In the genomic region with DNA sequence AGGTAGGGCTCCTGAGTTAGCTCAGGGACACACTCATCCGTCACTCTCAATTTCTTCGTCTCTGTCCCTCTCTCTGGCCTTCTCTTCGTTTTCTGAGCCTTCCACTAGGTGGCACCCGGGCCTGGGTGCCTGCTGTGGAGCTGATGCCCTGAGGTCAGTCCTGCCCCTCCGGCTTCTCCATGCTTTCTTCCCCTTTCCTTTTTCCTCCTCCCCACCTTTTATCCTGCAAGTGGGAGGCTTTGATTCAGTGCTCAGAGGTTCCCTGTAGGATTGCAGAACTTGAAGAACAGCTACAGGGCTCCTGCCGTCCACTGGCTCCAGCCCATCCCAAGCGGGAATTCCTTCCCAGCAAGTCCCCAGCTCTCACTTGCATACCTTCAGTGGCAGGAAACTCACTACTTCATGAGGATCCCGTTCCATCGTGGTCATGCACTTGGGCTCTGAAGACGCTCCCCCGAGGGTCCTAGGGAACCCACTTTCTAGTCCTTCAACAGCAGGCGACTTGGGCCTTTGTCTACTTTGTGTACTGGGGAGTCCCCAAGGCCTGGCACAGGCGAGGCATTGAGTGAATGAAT, we compare ENCODE assay signal across 8 cellular contexts. TPM values are rescaled to one million over a fixed set of nuclear protein-coding genes. Genes with fewer than 3 reads are reported as not detected.
DNase-seq lines count a peak whose midpoint lies in the region; ATAC-seq lines count a peak whose summit lies in the region.

No MANE protein-coding gene starts in this region.

- in situ Hi-C loops in HAP-1 (cut with MboI; ENCODE audit: low sequenced_read_pairs), result loop anchor here (25.0 kb wide), 1 partner anchor 524 kb away; no protein-coding TSS in a partner anchor

- no peaks in the 10 kb centered on the region for H3K4me1 Mint-ChIP-seq in activated CD4-positive, alpha-beta memory T cell treated with anti-CD3 and anti-CD28 coated beads for 36 hours (ENCODE audit: low read depth)
- peaks cover 7% of the 10 kb centered on the region for H3K4me1 Mint-ChIP-seq in memory B cell

- no peaks in the 10 kb centered on the region for H3K27me3 Mint-ChIP-seq in activated CD4-positive, alpha-beta memory T cell treated with anti-CD3 and anti-CD28 coated beads for 36 hours
- H3K27me3 Mint-ChIP-seq in memory B cell, result no peaks in the 10 kb centered on the region

- CTCF ChIA-PET in activated CD4-positive, alpha-beta memory T cell treated with anti-CD3 and anti-CD28 coated beads for 36 hours (lab: Charles Lee), result interaction anchor here (0.5 to 10.6 kb wide), 49 partner anchors 9 to 517 kb away, joined by 3 to 299 read pairs (median 4); a partner anchor contains a TSS

- no peaks in the 10 kb centered on the region for H3K9me3 Mint-ChIP-seq in activated CD4-positive, alpha-beta memory T cell treated with anti-CD3 and anti-CD28 coated beads for 36 hours
- H3K9me3 Mint-ChIP-seq in memory B cell, result no peaks in the 10 kb centered on the region

- no peaks in the 10 kb centered on the region for H3K36me3 ChIP-seq in HAP-1 (replicated peaks)

- peak; percentile 87 for DNase-seq in Ammon's horn (ENCODE audit: low spot score)
- peak; percentile 76 to 85 for DNase-seq in HAP-1 (ENCODE audit: low spot score in 2 of 2)
- peak; percentile 53 for DNase-seq in NCI-H748 (lab: John Stamatoyannopoulos, UW; ENCODE audit: unreplicated experiment)
- DNase-seq in activated CD4-positive, alpha-beta memory T cell treated with anti-CD3 and anti-CD28 coated beads for 36 hours, result peak; percentile 71
- DNase-seq in ecto neural progenitor cell (ENCODE audit: low spot score), result peak; percentile 81
- DNase-seq in memory B cell (ENCODE audit: low spot score in 2 of 2), result peak; percentile 63 to 64
- peak; percentile 47 to 49 for DNase-seq in stimulated activated CD8-positive, alpha-beta memory T cell treated with anti-CD3 and anti-CD28 coated beads, Interleukin-2, amount 100 ng/mL, for 48 hours (ENCODE audit: low read depth in 2 of 2)

- no peak overlapping the region for H3K27ac Mint-ChIP-seq in activated CD4-positive, alpha-beta memory T cell treated with anti-CD3 and anti-CD28 coated beads for 36 hours
- H3K27ac Mint-ChIP-seq in memory B cell, result no peak overlapping the region

- H3K4me3 Mint-ChIP-seq in activated CD4-positive, alpha-beta memory T cell treated with anti-CD3 and anti-CD28 coated beads for 36 hours, result no peak overlapping the region
- no peak overlapping the region for H3K4me3 Mint-ChIP-seq in memory B cell

- ATAC-seq in memory B cell (ENCODE audit: low read depth) (peak; percentile 95), GM18870 (IDR thresholded peaks at IDR 0.05; ENCODE audit: unreplicated experiment) (no peak)

- no peak overlapping the region for H3K4me3 ChIP-seq in HAP-1

- intact Hi-C loops in activated CD4-positive, alpha-beta memory T cell treated with anti-CD3 and anti-CD28 coated beads for 36 hours (cut with micrococcal nuclease), result loop anchor here (2.0 kb wide), 1 partner anchor 142 kb away; no protein-coding TSS in a partner anchor

- no peaks in the 10 kb centered on the region for H3K9me3 ChIP-seq in HAP-1

- no peaks in the 10 kb centered on the region for H3K36me3 Mint-ChIP-seq in activated CD4-positive, alpha-beta memory T cell treated with anti-CD3 and anti-CD28 coated beads for 36 hours
- no peaks in the 10 kb centered on the region for H3K36me3 Mint-ChIP-seq in memory B cell

- no peaks in the 10 kb centered on the region for H3K27me3 ChIP-seq in HAP-1 (ENCODE audit: low read depth)

- no peaks in the 10 kb centered on the region; the same call in 1 of the 2 replicates for H3K4me1 ChIP-seq in HAP-1

- POLR2A ChIA-PET in activated CD4-positive, alpha-beta memory T cell treated with anti-CD3 and anti-CD28 coated beads for 36 hours (lab: Charles Lee), result interaction anchor here (0.7 to 0.9 kb wide), 2 partner anchors 10 to 56 kb away, joined by 3 read pairs; a partner anchor contains a TSS

RNA-seq across cellular contexts. Expression of a gene that starts 45.6 kb away (rescaled TPM):
- total RNA-seq in activated CD4-positive, alpha-beta memory T cell treated with anti-CD3 and anti-CD28 coated beads for 36 hours, result 100 to 1,000 TPM; 225 to 227 TPM

RNA-seq across cellular contexts. Expression of a gene that starts 56.5 kb away (rescaled TPM):
- 10 to 100 TPM; 25.5 to 26.3 TPM for total RNA-seq in activated CD4-positive, alpha-beta memory T cell treated with anti-CD3 and anti-CD28 coated beads for 36 hours
